ENCODE assay signal across 8 cellular contexts in the genomic region with DNA sequence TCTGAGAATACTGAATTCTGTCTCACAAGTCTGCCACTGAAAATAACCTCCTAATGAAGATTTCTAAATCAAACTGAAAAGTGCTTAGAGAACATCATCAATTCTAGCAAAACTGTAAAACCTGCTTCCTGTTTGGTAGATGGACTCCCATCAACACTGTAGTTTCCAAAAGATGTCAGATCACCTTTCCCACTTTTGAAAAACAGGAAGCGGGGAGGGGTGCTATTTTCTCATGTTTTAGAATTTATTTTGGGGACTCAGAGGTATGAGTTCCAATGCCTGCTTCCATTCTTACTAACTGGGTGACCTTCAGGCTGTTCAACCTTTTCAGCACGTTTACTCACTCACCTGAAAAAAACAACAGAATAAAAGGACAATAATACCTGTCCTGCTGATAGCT. TPM values are rescaled to one million over a fixed set of nuclear protein-coding genes. Genes with fewer than 3 reads are reported as not detected.
A peak's percentile ranks its signal among the peaks of the same experiment; 100 is the strongest.
DNase-seq lines count a peak whose midpoint lies in the region; ATAC-seq, FAIRE-seq and TF ChIP-seq lines count a peak whose summit lies in the region.

No MANE protein-coding gene starts in this region.

- peaks cover 7 to 83% (median 16%) of the 10 kb centered on the region in 3 donors for H3K36me3 Mint-ChIP-seq in CD8-positive, alpha-beta memory T cell
- H3K36me3 Mint-ChIP-seq in endothelial cell (ENCODE audit: low read depth, unreplicated experiment): peaks cover 38% of the 10 kb centered on the region

- 44 to 54% methylated on average over 2 of the region's 2 CpGs for WGBS in pancreas, 2 donors

- ATAC-seq in pancreas (no peak), HG02623 (IDR thresholded peaks at IDR 0.05; ENCODE audit: unreplicated experiment) (no peak)

- H3K27ac ChIP-seq in CD8-positive, alpha-beta memory T cell (ENCODE audit: low read depth, low read length): peak overlapping the region; percentile 69
- peak overlapping the region; percentile 67; the same call in 1 of the 2 replicates for H3K27ac ChIP-seq in OCI-LY3 (ENCODE audit: low read length)
- no peak overlapping the region for H3K27ac ChIP-seq in pancreas

- peak overlapping the region; percentile 29 for H3K4me3 ChIP-seq in CD8-positive, alpha-beta memory T cell (ENCODE audit: low read length)
- H3K4me3 ChIP-seq in OCI-LY3 (ENCODE audit: low read length) (peak overlapping the region; percentile 80), pancreas (peak overlapping the region in 3 of 4 donors; percentile 88 to 96 (median 94))

- H3K9ac ChIP-seq in OCI-LY3 (ENCODE audit: low read length): peak overlapping the region; percentile 86

- intact Hi-C loops in pancreas (cut with DNase I): no loop called here

- peaks cover 50% of the 10 kb centered on the region for H3K4me1 ChIP-seq in CD8-positive, alpha-beta memory T cell (ENCODE audit: insufficient read depth, low read length)
- H3K4me1 ChIP-seq in OCI-LY3 (ENCODE audit: low read length) (peaks cover 41% of the 10 kb centered on the region), pancreas (peaks cover 14 to 32% (median 16%) of the 10 kb centered on the region in 3 donors)

- peak overlapping the region; percentile 3 to 95 (median 90) for H3K27ac Mint-ChIP-seq in CD8-positive, alpha-beta memory T cell
- H3K27ac Mint-ChIP-seq in endothelial cell (ENCODE audit: unreplicated experiment): peak overlapping the region; percentile 18

- H3K4me2 ChIP-seq in OCI-LY3 (ENCODE audit: low read length): peak overlapping the region; percentile 96

- H3K36me3 ChIP-seq in CD8-positive, alpha-beta memory T cell (ENCODE audit: insufficient read depth, low read length): peaks cover 34% of the 10 kb centered on the region
- H3K36me3 ChIP-seq in OCI-LY3 (replicated peaks; ENCODE audit: low read depth, low read length) (peaks cover 69% of the 10 kb centered on the region), pancreas (peaks cover 0 to 10% (median 0%) of the 10 kb centered on the region in 3 donors)

- peaks cover 67% of the 10 kb centered on the region for H3K79me2 ChIP-seq in OCI-LY3 (ENCODE audit: low read length)

- peaks cover 57 to 67% (median 66%) of the 10 kb centered on the region in 3 donors for H3K4me1 Mint-ChIP-seq in CD8-positive, alpha-beta memory T cell
- peaks cover 40% of the 10 kb centered on the region for H3K4me1 Mint-ChIP-seq in endothelial cell (ENCODE audit: unreplicated experiment)

- no peak overlapping the region for H2AFZ ChIP-seq in OCI-LY3 (ENCODE audit: low read depth, low read length)

- peaks cover 0 to 2% of the 10 kb centered on the region in 2 donors for H3K27me3 Mint-ChIP-seq in CD8-positive, alpha-beta memory T cell
- peaks cover 2% of the 10 kb centered on the region for H3K27me3 Mint-ChIP-seq in endothelial cell (ENCODE audit: unreplicated experiment)

- peaks cover 39% of the 10 kb centered on the region for H4K20me1 ChIP-seq in OCI-LY3 (ENCODE audit: insufficient read depth, low read length)

- H3K4me3 Mint-ChIP-seq in CD8-positive, alpha-beta memory T cell: peak overlapping the region; percentile 91 to 99 (median 95)
- peak overlapping the region; percentile 96 for H3K4me3 Mint-ChIP-seq in endothelial cell (ENCODE audit: unreplicated experiment)

- no peak for FAIRE-seq in pancreas (lab: Jason Lieb, UNC)

- CTCF ChIA-PET in CD8-positive, alpha-beta memory T cell (lab: Charles Lee): interaction anchor here (1.9 to 5.0 kb wide), 2 partner anchors 11 to 379 kb away, joined by 7 to 24 read pairs; partner anchors contain the start of genes PRELID3B and STX16

- H3K27me3 ChIP-seq in CD8-positive, alpha-beta memory T cell (ENCODE audit: insufficient read depth, low read length, poor library complexity, severe bottlenecking): no peaks in the 10 kb centered on the region
- no peaks in the 10 kb centered on the region for H3K27me3 ChIP-seq in OCI-LY3 (ENCODE audit: low read depth, low read length)
- H3K27me3 ChIP-seq in pancreas: no peaks in the 10 kb centered on the region

- no peaks in the 10 kb centered on the region for H3K9me3 Mint-ChIP-seq in CD8-positive, alpha-beta memory T cell
- no peaks in the 10 kb centered on the region for H3K9me3 Mint-ChIP-seq in endothelial cell (ENCODE audit: unreplicated experiment)

- no peak for TF ChIP-seq CTCF in OCI-LY3 (IDR thresholded peaks at IDR 0.05; ENCODE audit: low read depth, low read length)
- no peak for TF ChIP-seq CTCF in endothelial cell (IDR thresholded peaks at IDR 0.05; ENCODE audit: unreplicated experiment)
- TF ChIP-seq CTCF in pancreas (IDR thresholded peaks at IDR 0.05): no peak

- H3K9me3 ChIP-seq in CD8-positive, alpha-beta memory T cell (ENCODE audit: low read length): no peaks in the 10 kb centered on the region
- H3K9me3 ChIP-seq in OCI-LY3 (ENCODE audit: insufficient read depth, low read length) (no peaks in the 10 kb centered on the region), pancreas (no peaks in the 10 kb centered on the region)

- POLR2A ChIA-PET in CD8-positive, alpha-beta memory T cell (lab: Charles Lee): interaction anchor here (0.7 to 2.8 kb wide), 4 partner anchors 31 to 142 kb away, joined by 5 to 23 read pairs (median 12); no protein-coding TSS in a partner anchor

- DNase-seq in CD8-positive, alpha-beta memory T cell: no peak
- DNase-seq in endothelial cell (ENCODE audit: low spot score): no peak
- DNase-seq in pancreas: no peak
- DNase-seq in hippocampal formation (lab: John Stamatoyannopoulos, UW): no peak
- DNase-seq in stimulated activated CD4-positive, alpha-beta T cell treated with anti-CD3 and anti-CD28 coated beads, Interleukin-2, amount 100 ng/mL, for 48 hours: no peak
- DNase-seq in NCI-H2227 treated with DMSO at 0.1 percent for 48 hours (lab: John Stamatoyannopoulos, UW): no peak

RNA-seq across cellular contexts. Expression of gene ATP5F1E, which starts 1.2 kb away (rescaled TPM):
- 100 to 1,000 TPM in 1 of 2 experiments, 10 to 100 TPM in 1; 98.1 to 102 TPM for total RNA-seq in CD8-positive, alpha-beta memory T cell
- 95.0 TPM for polyA plus RNA-seq in CD8-positive, alpha-beta memory T cell
- 102 TPM for total RNA-seq in endothelial cell (ENCODE audit: unreplicated experiment)
- total RNA-seq in pancreas: 10 to 100 TPM; 11.2 to 28.2 (median 21.7) TPM
- polyA plus RNA-seq in pancreas: 10 to 100 TPM; 25.5 to 38.0 TPM

RNA-seq across cellular contexts. Expression of gene PRELID3B, which starts 11.7 kb away (rescaled TPM):
- total RNA-seq in CD8-positive, alpha-beta memory T cell: 100 to 1,000 TPM; 127 to 141 TPM
- polyA plus RNA-seq in CD8-positive, alpha-beta memory T cell: 33.8 TPM
- total RNA-seq in endothelial cell (ENCODE audit: unreplicated experiment): 40.2 TPM
- 10 to 100 TPM; 12.6 to 23.2 (median 18.9) TPM for total RNA-seq in pancreas
- 10 to 100 TPM in 1 of 2 donors, 1 to 10 TPM in 1; 8.4 to 24.9 TPM for polyA plus RNA-seq in pancreas

RNA-seq across cellular contexts. Expression of gene TUBB1, which starts 11.7 kb away (rescaled TPM):
- total RNA-seq in CD8-positive, alpha-beta memory T cell: not detected
- polyA plus RNA-seq in CD8-positive, alpha-beta memory T cell: 0.10 TPM
- total RNA-seq in endothelial cell (ENCODE audit: unreplicated experiment) (not detected), pancreas (under 1 TPM in 5 of 6 donors, not detected in 1; 0.04 to 0.21 (median 0.09) TPM)
- polyA plus RNA-seq in pancreas: 1 to 10 TPM in 1 of 2 donors, under 1 TPM in 1; 0.15 to 1.2 TPM

RNA-seq across cellular contexts. Expression of gene CTSZ, which starts 23.9 kb away (rescaled TPM):
- 10 to 100 TPM; 35.3 to 36.0 TPM for total RNA-seq in CD8-positive, alpha-beta memory T cell
- polyA plus RNA-seq in CD8-positive, alpha-beta memory T cell: 1.5 TPM
- total RNA-seq in endothelial cell (ENCODE audit: unreplicated experiment) (150 TPM), pancreas (100 to 1,000 TPM in 1 of 6 donors, 10 to 100 TPM in 5; 33.7 to 107 (median 43.4) TPM)
- polyA plus RNA-seq in pancreas: 10 to 100 TPM; 51.3 to 88.2 TPM

RNA-seq across cellular contexts. Expression of gene NELFCD, which starts 49.9 kb away (rescaled TPM):
- 100 to 1,000 TPM; 101 to 108 TPM for total RNA-seq in CD8-positive, alpha-beta memory T cell
- polyA plus RNA-seq in CD8-positive, alpha-beta memory T cell: 78.1 TPM
- 68.7 TPM for total RNA-seq in endothelial cell (ENCODE audit: unreplicated experiment)
- total RNA-seq in pancreas: 10 to 100 TPM; 17.3 to 42.3 (median 25.2) TPM
- 10 to 100 TPM; 41.7 to 66.4 TPM for polyA plus RNA-seq in pancreas

Comparison
In these comparisons a context has a peak if more than half of its experiments do, and no peak if none do; other contexts are left out.
1. H3K27ac ChIP-seq: peak in CD8-positive, alpha-beta memory T cell (single experiment) and OCI-LY3 (single experiment); none in pancreas (0 of 4).
2. H3K4me3 ChIP-seq: peak in every context shown above with its lines; median percentile 94 in pancreas; 80 in OCI-LY3; 29 in CD8-positive, alpha-beta memory T cell.